In the genomic region with DNA sequence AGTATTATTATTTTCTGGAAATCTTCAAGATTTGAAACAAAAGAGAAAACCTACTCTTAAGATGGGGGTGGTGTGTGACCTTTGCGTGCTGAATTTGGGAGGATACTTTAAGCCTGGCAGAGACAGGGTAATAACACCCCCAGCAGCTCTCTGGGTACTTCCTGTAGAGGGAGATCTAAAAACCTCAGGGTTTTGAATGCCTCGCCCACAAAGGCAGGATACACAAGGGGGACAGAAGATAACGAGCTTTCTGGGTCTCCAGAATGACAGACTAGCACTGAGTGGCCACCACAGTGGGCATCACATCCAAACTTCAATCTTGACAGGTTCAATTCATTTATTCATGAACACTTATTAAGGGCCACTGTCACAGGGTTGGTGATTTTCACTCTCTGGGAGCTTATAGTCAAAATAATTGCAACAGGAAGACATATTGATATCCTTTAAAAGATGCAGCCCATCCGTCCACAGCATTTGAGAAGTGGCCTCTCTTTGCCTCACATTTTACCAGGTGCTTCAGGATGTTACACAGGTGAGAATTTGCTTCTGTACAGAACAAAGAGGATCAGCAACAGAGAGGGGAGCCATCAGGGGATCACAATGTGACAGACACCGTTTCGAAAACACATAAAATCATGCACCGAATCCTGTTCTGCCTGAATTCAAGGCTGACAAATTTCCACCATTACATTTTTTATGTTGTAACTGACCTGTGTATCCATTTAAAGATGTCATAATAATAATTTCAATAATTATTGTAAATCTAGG, we compare ENCODE assay signal across 10 cellular contexts. TPM values are rescaled to one million over a fixed set of nuclear protein-coding genes. Genes with fewer than 3 reads are reported as not detected.
DNase-seq lines count a peak whose midpoint lies in the region; ATAC-seq and TF ChIP-seq lines count a peak whose summit lies in the region.
"Had no signal": no experiment of that assay in that cellular context is flagged by ENCODE, and none has a peak within 500 bp of the region (broad histone marks: within the 10 kb centered on the region; RNA-seq: fewer than 3 reads in every experiment).

No MANE protein-coding gene starts in this region.

- H3K27me3 Mint-ChIP-seq in WTC11 (ENCODE audit: low read depth) = no peaks in the 10 kb centered on the region; the same call in 1 of the 2 replicates

- CTCF ChIA-PET in WTC11 (lab: Charles Lee) (no interaction called here), SK-N-SH (lab: Yijun Ruan, JAX) (no interaction called here)

- no peak for TF ChIP-seq POLR2A in erythroblast (IDR thresholded peaks at IDR 0.05; ENCODE audit: low read length)

- H3K4me1 ChIP-seq in right atrium auricular region (no peaks in the 10 kb centered on the region), SK-N-SH (ENCODE audit: control insufficient read depth in 1 of 2, insufficient read depth in 2 of 2, low read depth in 1 of 2, low read length in 1 of 2) (peaks cover 0 to 20% of the 10 kb centered on the region in 2 experiments; a peak in 2 of 4 replicates)

- H3K9me3 ChIP-seq in right atrium auricular region (no peaks in the 10 kb centered on the region), SK-N-SH (no peaks in the 10 kb centered on the region)

- H3K27me3 ChIP-seq in right atrium auricular region (no peaks in the 10 kb centered on the region), SK-N-SH (ENCODE audit: insufficient read depth) (no peaks in the 10 kb centered on the region)

- H2AFZ ChIP-seq in SK-N-SH (ENCODE audit: low read depth) = no peak overlapping the region

- peaks cover 29% of the 10 kb centered on the region for H3K4me1 Mint-ChIP-seq in WTC11

- H3K36me3 ChIP-seq in right atrium auricular region = no peaks in the 10 kb centered on the region
- H3K36me3 ChIP-seq in SK-N-SH (replicated peaks in 1 of 2; ENCODE audit: control insufficient read depth in 1 of 2, insufficient read depth in 2 of 2, low read length in 1 of 2) = peaks cover 5 to 6% of the 10 kb centered on the region in 2 experiments

- no peak for TF ChIP-seq RAD21 in SK-N-SH (IDR thresholded peaks at IDR 0.05; ENCODE audit: low read length)

- DNase-seq in right atrium auricular region (ENCODE audit: low spot score) (peak; percentile 44), Right ventricle myocardium inferior (ENCODE audit: missing footprints) (no peak), WTC11 (ENCODE audit: low spot score) (no peak), erythroblast (lab: John Stamatoyannopoulos, UW) (peak; percentile 12 to 23), SK-N-SH (no peak), cerebellar cortex (ENCODE audit: low spot score) (no peak), C1 segment of cervical spinal cord (lab: John Stamatoyannopoulos, UW) (no peak)
- DNase-seq: AML-193, head of caudate nucleus had no signal

- TF ChIP-seq EP300 in SK-N-SH (IDR thresholded peaks at IDR 0.05; ENCODE audit: borderline replicate concordance in 1 of 2, low read depth in 1 of 2, low read length in 1 of 2) = no peak

- H3K9me2 ChIP-seq in SK-N-SH = no peaks in the 10 kb centered on the region

- H3K9ac ChIP-seq in SK-N-SH = no peak overlapping the region

- no peaks in the 10 kb centered on the region for H4K20me1 ChIP-seq in SK-N-SH (ENCODE audit: insufficient read depth)

- no peaks in the 10 kb centered on the region for H3K79me2 ChIP-seq in SK-N-SH (ENCODE audit: insufficient read depth)

- TF ChIP-seq CTCF in right atrium auricular region (IDR thresholded peaks at IDR 0.05) = no peak
- TF ChIP-seq CTCF in WTC11 (IDR thresholded peaks at IDR 0.05) = no peak
- TF ChIP-seq CTCF in SK-N-SH (IDR thresholded peaks at IDR 0.05) = no peak

- no peak overlapping the region for H3K4me3 Mint-ChIP-seq in WTC11

- no peak overlapping the region for H3K4me2 ChIP-seq in SK-N-SH

- intact Hi-C loops in Right ventricle myocardium inferior (cut with DNase I) = no loop called here

- H3K4me3 ChIP-seq in right atrium auricular region (no peak overlapping the region), SK-N-SH (ENCODE audit: low read depth in 2 of 2, low read length in 1 of 2) (no peak overlapping the region)

- no peaks in the 10 kb centered on the region for H3F3A ChIP-seq in SK-N-SH (replicated peaks; ENCODE audit: insufficient read depth)

- H3K27ac Mint-ChIP-seq in WTC11 = no peak overlapping the region

- POLR2A ChIA-PET in WTC11 (lab: Charles Lee) = no interaction called here
- POLR2A ChIA-PET in SK-N-SH (lab: Yijun Ruan, JAX) = no interaction called here

- no peak for ATAC-seq in Right ventricle myocardium inferior
- ATAC-seq in WTC11 = peak; percentile 32; the same call in 1 of the 2 replicates
- ATAC-seq in GM21526 (IDR thresholded peaks at IDR 0.05; ENCODE audit: low FRiP score, unreplicated experiment) = no peak

- H3K9me3 Mint-ChIP-seq in WTC11 = no peaks in the 10 kb centered on the region

- H3K27ac ChIP-seq in right atrium auricular region (no peak overlapping the region), SK-N-SH (ENCODE audit: low read depth in 2 of 2, low read length in 1 of 2) (no peak overlapping the region)

- H3K36me3 Mint-ChIP-seq in WTC11 = no peaks in the 10 kb centered on the region; the same call in 1 of the 2 replicates

- WGBS in SK-N-SH (ENCODE audit: low lambda C conversion rate) = 94% methylated on average over 7 of the region's 7 CpGs

TF ChIP-seq in WTC11, 78 proteins besides CTCF, POLR2A, EP300 and RAD21 (continues in another document):
- TF ChIP-seq, protein P1, sequence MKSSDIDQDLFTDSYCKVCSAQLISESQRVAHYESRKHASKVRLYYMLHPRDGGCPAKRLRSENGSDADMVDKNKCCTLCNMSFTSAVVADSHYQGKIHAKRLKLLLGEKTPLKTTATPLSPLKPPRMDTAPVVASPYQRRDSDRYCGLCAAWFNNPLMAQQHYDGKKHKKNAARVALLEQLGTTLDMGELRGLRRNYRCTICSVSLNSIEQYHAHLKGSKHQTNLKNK (CRISPR knock-in tag; IDR thresholded peaks at IDR 0.05) = no peak
- TF ChIP-seq ATF1 (CRISPR knock-in tag; IDR thresholded peaks at IDR 0.05) = no peak

TF ChIP-seq in SK-N-SH, 30 proteins besides CTCF, POLR2A, EP300 and RAD21:
- TF ChIP-seq, protein P2, sequence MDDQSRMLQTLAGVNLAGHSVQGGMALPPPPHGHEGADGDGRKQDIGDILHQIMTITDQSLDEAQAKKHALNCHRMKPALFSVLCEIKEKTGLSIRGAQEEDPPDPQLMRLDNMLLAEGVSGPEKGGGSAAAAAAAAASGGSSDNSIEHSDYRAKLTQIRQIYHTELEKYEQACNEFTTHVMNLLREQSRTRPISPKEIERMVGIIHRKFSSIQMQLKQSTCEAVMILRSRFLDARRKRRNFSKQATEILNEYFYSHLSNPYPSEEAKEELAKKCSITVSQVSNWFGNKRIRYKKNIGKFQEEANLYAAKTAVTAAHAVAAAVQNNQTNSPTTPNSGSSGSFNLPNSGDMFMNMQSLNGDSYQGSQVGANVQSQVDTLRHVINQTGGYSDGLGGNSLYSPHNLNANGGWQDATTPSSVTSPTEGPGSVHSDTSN (IDR thresholded peaks at IDR 0.05) = no peak
- TF ChIP-seq, protein P3, sequence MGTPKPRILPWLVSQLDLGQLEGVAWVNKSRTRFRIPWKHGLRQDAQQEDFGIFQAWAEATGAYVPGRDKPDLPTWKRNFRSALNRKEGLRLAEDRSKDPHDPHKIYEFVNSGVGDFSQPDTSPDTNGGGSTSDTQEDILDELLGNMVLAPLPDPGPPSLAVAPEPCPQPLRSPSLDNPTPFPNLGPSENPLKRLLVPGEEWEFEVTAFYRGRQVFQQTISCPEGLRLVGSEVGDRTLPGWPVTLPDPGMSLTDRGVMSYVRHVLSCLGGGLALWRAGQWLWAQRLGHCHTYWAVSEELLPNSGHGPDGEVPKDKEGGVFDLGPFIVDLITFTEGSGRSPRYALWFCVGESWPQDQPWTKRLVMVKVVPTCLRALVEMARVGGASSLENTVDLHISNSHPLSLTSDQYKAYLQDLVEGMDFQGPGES (IDR thresholded peaks at IDR 0.05; ENCODE audit: low read depth, low read length) = no peak
- no peak for TF ChIP-seq TEAD4 (IDR thresholded peaks at IDR 0.05; ENCODE audit: borderline replicate concordance, insufficient read depth)
- no peak for TF ChIP-seq MAX (IDR thresholded peaks at IDR 0.05; ENCODE audit: low read depth)
- no peak for TF ChIP-seq FOXM1 (IDR thresholded peaks at IDR 0.05; ENCODE audit: low read depth)
- TF ChIP-seq, protein P4, sequence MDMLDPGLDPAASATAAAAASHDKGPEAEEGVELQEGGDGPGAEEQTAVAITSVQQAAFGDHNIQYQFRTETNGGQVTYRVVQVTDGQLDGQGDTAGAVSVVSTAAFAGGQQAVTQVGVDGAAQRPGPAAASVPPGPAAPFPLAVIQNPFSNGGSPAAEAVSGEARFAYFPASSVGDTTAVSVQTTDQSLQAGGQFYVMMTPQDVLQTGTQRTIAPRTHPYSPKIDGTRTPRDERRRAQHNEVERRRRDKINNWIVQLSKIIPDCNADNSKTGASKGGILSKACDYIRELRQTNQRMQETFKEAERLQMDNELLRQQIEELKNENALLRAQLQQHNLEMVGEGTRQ (IDR thresholded peaks at IDR 0.05; ENCODE audit: borderline replicate concordance, low read depth, low read length) = no peak
- no peak for TF ChIP-seq TAF1 (IDR thresholded peaks at IDR 0.05; ENCODE audit: borderline replicate concordance, low read depth, low read length)
- no peak for TF ChIP-seq NFIC (IDR thresholded peaks at IDR 0.05; ENCODE audit: borderline replicate concordance)
- TF ChIP-seq MEF2A (IDR thresholded peaks at IDR 0.05; ENCODE audit: borderline replicate concordance, low read depth) = no peak
- no peak for TF ChIP-seq TCF12 (IDR thresholded peaks at IDR 0.05)
- no peak for TF ChIP-seq SIN3A (IDR thresholded peaks at IDR 0.05; ENCODE audit: borderline replicate concordance, low read depth, low read length)

RNA-seq across cellular contexts. Expression of gene CPA1, which starts 14.3 kb away (rescaled TPM):
- not detected for total RNA-seq in right atrium auricular region
- total RNA-seq in Right ventricle myocardium inferior = not detected
- 7.9 to 14.0 TPM (median 8.9 TPM) in 3 replicates for total RNA-seq in WTC11 (2021)
- polyA plus RNA-seq in SK-N-SH (2012; rRNA removed) = 0.05 and 0.24 TPM in 2 replicates
- 0.06 and 0.12 TPM in 2 replicates for polyA plus RNA-seq in SK-N-SH (2012; cell fraction: cytosol; rRNA removed)
- 0.19 and 0.36 TPM in 2 replicates for polyA plus RNA-seq in SK-N-SH (2012; cell fraction: nucleus; rRNA removed)

RNA-seq across cellular contexts. Expression of gene CEP41, which starts 46.2 kb away (rescaled TPM):
- 1 to 10 TPM; 1.5 to 5.5 TPM for total RNA-seq in right atrium auricular region
- total RNA-seq in Right ventricle myocardium inferior = 3.8 TPM
- 7.1 to 11.2 TPM (median 10.2 TPM) in 3 replicates for total RNA-seq in WTC11 (2021)
- 20.9 and 25.8 TPM in 2 replicates for polyA plus RNA-seq in SK-N-SH (2012; rRNA removed)
- 20.9 and 23.3 TPM in 2 replicates for polyA plus RNA-seq in SK-N-SH (2012; cell fraction: cytosol; rRNA removed)
- polyA plus RNA-seq in SK-N-SH (2012; cell fraction: nucleus; rRNA removed) = 23.1 and 25.8 TPM in 2 replicates

RNA-seq across cellular contexts. Expression of gene CPA5, which starts 50.0 kb away (rescaled TPM):
- total RNA-seq in right atrium auricular region = not detected
- total RNA-seq in Right ventricle myocardium inferior = not detected
- total RNA-seq in WTC11 (2021) = not detected in 3 replicates
- 0.86 and 1.3 TPM in 2 replicates for polyA plus RNA-seq in SK-N-SH (2012; rRNA removed)
- 0.19 and 0.29 TPM in 2 replicates for polyA plus RNA-seq in SK-N-SH (2012; cell fraction: cytosol; rRNA removed)
- 2.2 and 4.6 TPM in 2 replicates for polyA plus RNA-seq in SK-N-SH (2012; cell fraction: nucleus; rRNA removed)

Comparison
In these comparisons a context has a peak if more than half of its experiments do, and no peak if none do; other contexts are left out.
1. DNase-seq: peak in right atrium auricular region (single experiment) and erythroblast (2 of 2); none in Right ventricle myocardium inferior (single experiment), WTC11 (single experiment), SK-N-SH (single experiment), cerebellar cortex (single experiment) and C1 segment of cervical spinal cord (0 of 14).